Comparison of ENCODE assay signal across 17 cellular contexts in genomic region chr7:152709307-152710133, GRCh38. TPM values are rescaled to one million over a fixed set of nuclear protein-coding genes. Genes with fewer than 3 reads are reported as not detected.
DNase-seq lines count a peak whose midpoint lies in the region; ATAC-seq and TF ChIP-seq lines count a peak whose summit lies in the region.
"Had no signal": no experiment of that assay in that cellular context is flagged by ENCODE, and none has a peak within 500 bp of the region (broad histone marks: within the 10 kb centered on the region; RNA-seq: fewer than 3 reads in every experiment).

No MANE protein-coding gene starts in this region.

- no peaks in the 10 kb centered on the region for H3K79me2 ChIP-seq in mammary epithelial cell (ENCODE audit: insufficient read depth, low read length)
- no peaks in the 10 kb centered on the region for H3K79me2 ChIP-seq in trophoblast cell (ENCODE audit: control insufficient read depth, insufficient read depth, low read length, poor library complexity)

- no peak overlapping the region for H3K9ac ChIP-seq in mammary epithelial cell (ENCODE audit: insufficient read depth, low read length)
- no peak overlapping the region for H3K9ac ChIP-seq in trophoblast cell (ENCODE audit: low read length)

- H4K91ac ChIP-seq in trophoblast cell (ENCODE audit: low read depth, low read length), result no peak overlapping the region

- no peak for ATAC-seq in HG03175 (IDR thresholded peaks at IDR 0.05; ENCODE audit: unreplicated experiment)
- ATAC-seq: gastroesophageal sphincter had no signal

- H3K27ac ChIP-seq in mammary epithelial cell (ENCODE audit: insufficient read depth, low read depth, low read length) (no peak overlapping the region), trophoblast cell (ENCODE audit: low read depth, low read length) (no peak overlapping the region)
- H3K27ac ChIP-seq: gastroesophageal sphincter had no signal

- H3K4me1 ChIP-seq in mammary epithelial cell (ENCODE audit: insufficient read depth, low read length) (no peaks in the 10 kb centered on the region), trophoblast cell (ENCODE audit: control insufficient read depth in 1 of 2, insufficient read depth in 2 of 2, low read length in 2 of 2) (no peaks in the 10 kb centered on the region)
- H3K4me1 ChIP-seq: gastroesophageal sphincter had no signal

- CTCF ChIA-PET in mammary epithelial cell (lab: Charles Lee; ENCODE audit: low non-redundant PET), result no interaction called here

- H3K9me3 ChIP-seq in mammary epithelial cell (replicated peaks; ENCODE audit: insufficient read depth, low read length) (peaks cover 3% of the 10 kb centered on the region), trophoblast cell (ENCODE audit: insufficient read depth, low read depth, low read length) (peaks cover 2% of the 10 kb centered on the region)

- H3K4me3 ChIP-seq in mammary epithelial cell (replicated peaks in 1 of 3; ENCODE audit: insufficient read depth in 1 of 3, low read depth in 2 of 3, low read length in 3 of 3) (no peak overlapping the region), trophoblast cell (ENCODE audit: low read depth, low read length) (no peak overlapping the region)
- H3K4me3 ChIP-seq: gastroesophageal sphincter, lung had no signal

- no TSS peak for BruUV-seq in mammary epithelial cell (replicated peaks; lab: Mats Ljungman, UMichigan)

- in situ Hi-C loops in mammary epithelial cell (cut with MboI; ENCODE audit: low sequenced_read_pairs in 2 of 2), result loop anchor here (10.0 to 25.0 kb wide), 2 partner anchors 372 to 375 kb away; no protein-coding TSS in a partner anchor

- WGBS in mammary epithelial cell (ENCODE audit: low coverage, missing lambda C conversion rate), result 16% methylated on average over 5 of the region's 5 CpGs
- no CpG with 5 or more reads among the region's 5 CpGs for WGBS in trophoblast cell (ENCODE audit: extremely low coverage, insufficient coverage, insufficient read length)

- no peak overlapping the region for H4K12ac ChIP-seq in trophoblast cell (ENCODE audit: low read depth, low read length)

- no peak overlapping the region for H3K4me2 ChIP-seq in mammary epithelial cell (ENCODE audit: insufficient read depth, low read depth, low read length)
- no peak overlapping the region for H3K4me2 ChIP-seq in trophoblast cell (ENCODE audit: low read length)

- H3K27me3 ChIP-seq in mammary epithelial cell (ENCODE audit: insufficient read depth, low read length), result no peaks in the 10 kb centered on the region
- H3K27me3 ChIP-seq in trophoblast cell (ENCODE audit: insufficient read depth, low read length), result no peaks in the 10 kb centered on the region

- no peak overlapping the region for H3K14ac ChIP-seq in trophoblast cell (ENCODE audit: low read length)

- H2BK12ac ChIP-seq in trophoblast cell (ENCODE audit: low read length), result no peak overlapping the region

- dilution Hi-C loops in mammary epithelial cell (cut with HindIII; ENCODE audit: low sequenced_read_pairs), result no loop called here

- no peak overlapping the region for H2AFZ ChIP-seq in mammary epithelial cell (ENCODE audit: low read depth, low read length)
- no peak overlapping the region for H2AFZ ChIP-seq in trophoblast cell (ENCODE audit: insufficient read depth, low read length, poor library complexity)

- no peak overlapping the region for H3K18ac ChIP-seq in trophoblast cell (ENCODE audit: low read length)

- no peaks in the 10 kb centered on the region for H4K20me1 ChIP-seq in mammary epithelial cell (ENCODE audit: insufficient read depth, low read length)

- H2AK5ac ChIP-seq in trophoblast cell (ENCODE audit: low read length), result no peak overlapping the region

- no peak overlapping the region for H3K23ac ChIP-seq in trophoblast cell (ENCODE audit: low read length)

- no peaks in the 10 kb centered on the region for H3K79me1 ChIP-seq in trophoblast cell (ENCODE audit: low read length)

- DNase-seq in NCI-H146 (lab: John Stamatoyannopoulos, UW) (peak; percentile 44), NCI-H146 treated with DMSO at 0.1 percent for 48 hours (lab: John Stamatoyannopoulos, UW; ENCODE audit: unreplicated experiment) (no peak), LHCN-M2 (ENCODE audit: low read depth) (peak; percentile 49), mammary epithelial cell (peak; percentile 64), trophoblast cell (peak; percentile 25 to 49), HK-2 (ENCODE audit: unreplicated experiment) (no peak), NCI-H2107 (lab: John Stamatoyannopoulos, UW) (no peak)
- DNase-seq: ACHN; activated CD4-positive, alpha-beta T cell treated with anti-CD3 and anti-CD28 coated beads, Interleukin-2, amount 10 ng/mL, durations not matched to agents 24 days and 14 days; activated naive CD8-positive, alpha-beta T cell treated with anti-CD3 and anti-CD28 coated beads for 36 hours; activated T-cell treated with anti-CD3 and anti-CD28 coated beads for 4 hours; CD8-positive, alpha-beta memory T cell; NCI-H2029; SIG-M5 had no signal

- H3K4ac ChIP-seq in trophoblast cell (ENCODE audit: low read depth, low read length), result no peak overlapping the region

- no peak overlapping the region for H2BK5ac ChIP-seq in trophoblast cell (ENCODE audit: low read depth, low read length, poor library complexity)

- no peak for TF ChIP-seq CTCF in mammary epithelial cell (conservative IDR thresholded peaks at IDR 0.05 in 1 of 2, IDR thresholded peaks at IDR 0.05 in 1 of 2; ENCODE audit: extremely low read depth in 1 of 2, insufficient read depth in 1 of 2, low read depth in 1 of 2, low read length in 2 of 2)

- intact Hi-C loops in mammary epithelial cell (cut with micrococcal nuclease), result loop anchor here (5.0 to 10.0 kb wide), 3 partner anchors 113 to 512 kb away; partner anchors contain the start of gene KMT2C

- H3K36me3 ChIP-seq in mammary epithelial cell (ENCODE audit: insufficient read depth, low read length) (no peaks in the 10 kb centered on the region), trophoblast cell (ENCODE audit: control insufficient read depth in 1 of 2, insufficient read depth in 2 of 2, low read length in 2 of 2) (peaks cover 0 to 2% of the 10 kb centered on the region in 2 experiments)
- H3K36me3 ChIP-seq: gastroesophageal sphincter had no signal

- H2BK120ac ChIP-seq in trophoblast cell (ENCODE audit: insufficient read depth, low read length, poor library complexity), result no peak overlapping the region

- H4K8ac ChIP-seq in trophoblast cell (ENCODE audit: low read depth, low read length), result no peak overlapping the region

RNA-seq across cellular contexts. Expression of gene XRCC2, which starts 33.6 kb away (rescaled TPM):
- total RNA-seq in LHCN-M2 (2014; rRNA removed) (11.0 and 13.9 TPM in 2 replicates), mammary epithelial cell (1 to 10 TPM; 1.2 to 7.6 TPM)
- polyA plus RNA-seq in LHCN-M2 (2012), result 2.1 TPM
- polyA plus RNA-seq in mammary epithelial cell, result 3.7 TPM
- polyA minus RNA-seq in mammary epithelial cell, result 7.4 TPM
- 12.9 and 13.3 TPM in 2 replicates for polyA plus RNA-seq in trophoblast cell (2013)

RNA-seq across cellular contexts. Expression of gene ACTR3B, which starts 50.0 kb away (rescaled TPM):
- 4.9 and 28.1 TPM in 2 replicates for total RNA-seq in LHCN-M2 (2014; rRNA removed)
- 8.6 TPM for polyA plus RNA-seq in LHCN-M2 (2012)
- 10 to 100 TPM in 1 of 2 donors, 1 to 10 TPM in 1; 7.4 to 10.3 TPM for total RNA-seq in mammary epithelial cell
- 5.0 TPM for polyA plus RNA-seq in mammary epithelial cell
- polyA minus RNA-seq in mammary epithelial cell, result not detected
- 6.0 and 6.2 TPM in 2 replicates for polyA plus RNA-seq in trophoblast cell (2013)

Comparison
In these comparisons a context has a peak if more than half of its experiments do, and no peak if none do; other contexts are left out.
1. DNase-seq: peak in NCI-H146 (single experiment), LHCN-M2 (single experiment), mammary epithelial cell (single experiment) and trophoblast cell (2 of 2); none in NCI-H146 treated with DMSO at 0.1 percent for 48 hours (single experiment), HK-2 (single experiment) and NCI-H2107 (single experiment).